In genomic region chr1:118960026-118960561, GRCh38 we compare ENCODE assay signal across 8 cellular contexts. TPM values are rescaled to one million over a fixed set of nuclear protein-coding genes. Genes with fewer than 3 reads are reported as not detected.
DNase-seq lines count a peak whose midpoint lies in the region; ATAC-seq and TF ChIP-seq lines count a peak whose summit lies in the region.

No MANE protein-coding gene starts in this region.

- H3K9ac ChIP-seq in OCI-LY3 (ENCODE audit: low read length), result no peak overlapping the region

- H3K79me2 ChIP-seq in OCI-LY3 (ENCODE audit: low read length), result no peaks in the 10 kb centered on the region

- H3K4me2 ChIP-seq in OCI-LY3 (ENCODE audit: low read length), result peak overlapping the region; percentile 70

- peaks cover 19% of the 10 kb centered on the region for H3K4me1 ChIP-seq in OCI-LY3 (ENCODE audit: low read length)
- peaks cover 72 to 74% of the 10 kb centered on the region in 2 donors for H3K4me1 ChIP-seq in gastrocnemius medialis
- no peaks in the 10 kb centered on the region for H3K4me1 ChIP-seq in esophagus squamous epithelium

- in situ Hi-C loops in gastrocnemius medialis (cut with MboI; ENCODE audit: low sequenced_read_pairs in 4 of 4), result loop anchor here in 1 of 4 donors (25.0 kb wide), 1 partner anchor 673 kb away; no protein-coding TSS in a partner anchor

- no peak overlapping the region for H2AFZ ChIP-seq in OCI-LY3 (ENCODE audit: low read depth, low read length)

- WGBS in esophagus squamous epithelium, 2 donors, result 31 to 51% methylated on average over 6 to 7 of the region's 7 CpGs

- H3K36me3 ChIP-seq in OCI-LY3 (replicated peaks; ENCODE audit: low read depth, low read length) (no peaks in the 10 kb centered on the region), gastrocnemius medialis (no peaks in the 10 kb centered on the region), esophagus squamous epithelium (no peaks in the 10 kb centered on the region)

- H3K27me3 ChIP-seq in OCI-LY3 (ENCODE audit: low read depth, low read length) (no peaks in the 10 kb centered on the region), gastrocnemius medialis (no peaks in the 10 kb centered on the region), esophagus squamous epithelium (peaks cover 0 to 56% (median 0%) of the 10 kb centered on the region in 4 donors)

- H3K27ac ChIP-seq in OCI-LY3 (ENCODE audit: low read length) (no peak overlapping the region), gastrocnemius medialis (peak overlapping the region; percentile 85 to 96 (median 94)), esophagus squamous epithelium (no peak overlapping the region), coronary artery (peak overlapping the region in 1 of 2 donors; percentile 9)

- no peaks in the 10 kb centered on the region for H4K20me1 ChIP-seq in OCI-LY3 (ENCODE audit: insufficient read depth, low read length)

- H3K4me3 ChIP-seq in OCI-LY3 (ENCODE audit: low read length) (peak overlapping the region; percentile 40; the same call in 1 of the 2 replicates), gastrocnemius medialis (peak overlapping the region in 1 of 4 donors; percentile 28), esophagus squamous epithelium (no peak overlapping the region), coronary artery (no peak overlapping the region)

- TF ChIP-seq CTCF in OCI-LY3 (IDR thresholded peaks at IDR 0.05; ENCODE audit: low read depth, low read length) (no peak), gastrocnemius medialis (IDR thresholded peaks at IDR 0.05 in 4 of 5, conservative IDR thresholded peaks at IDR 0.05 in 1 of 5) (no peak), esophagus squamous epithelium (IDR thresholded peaks at IDR 0.05) (no peak), coronary artery (IDR thresholded peaks at IDR 0.05) (no peak)

- peak; percentile 94 for ATAC-seq in HG03025 (IDR thresholded peaks at IDR 0.05; ENCODE audit: low FRiP score, unreplicated experiment)
- ATAC-seq in gastrocnemius medialis, result peak; percentile 21 to 26

- peak; percentile 56 to 73 for DNase-seq in gastrocnemius medialis
- no peak for DNase-seq in amniotic stem cell (lab: John Stamatoyannopoulos, UW)
- no peak for DNase-seq in stimulated activated CD4-positive, alpha-beta T cell treated with anti-CD3 and anti-CD28 coated beads, Interleukin-4, amount 100 ng/mL, for 4 hours
- DNase-seq in esophagus squamous epithelium (lab: John Stamatoyannopoulos, UW), result no peak
- no peak for DNase-seq in coronary artery (ENCODE audit: low spot score)

- peak; percentile 27 for TF ChIP-seq POLR2A in GM19099 (IDR thresholded peaks at IDR 0.05; ENCODE audit: extremely low read depth, insufficient read length, low read depth)
- no peak for TF ChIP-seq POLR2A in gastrocnemius medialis (IDR thresholded peaks at IDR 0.05)
- no peak for TF ChIP-seq POLR2A in esophagus squamous epithelium (IDR thresholded peaks at IDR 0.05)

- intact Hi-C loops in gastrocnemius medialis (cut with DNase I; ENCODE audit: low total_unique reads), result loop anchor here (1.0 to 10.0 kb wide), 4 partner anchors 11 to 1355 kb away; partner anchors contain the start of gene TENT5C
- intact Hi-C loops in esophagus squamous epithelium (cut with DNase I), result no loop called here

- H3K9me3 ChIP-seq in OCI-LY3 (ENCODE audit: insufficient read depth, low read length) (no peaks in the 10 kb centered on the region), gastrocnemius medialis (no peaks in the 10 kb centered on the region), esophagus squamous epithelium (no peaks in the 10 kb centered on the region)

RNA-seq across cellular contexts. Expression of gene TBX15, which starts 28.0 kb away (rescaled TPM):
- total RNA-seq in gastrocnemius medialis (100 to 1,000 TPM in 3 of 4 donors, 10 to 100 TPM in 1; 91.4 to 275 (median 245) TPM), esophagus squamous epithelium (under 1 TPM in 2 of 4 donors, not detected in 2; 0.15 to 0.19 TPM)

Comparison
In these comparisons a context has a peak if more than half of its experiments do, and no peak if none do; other contexts are left out.
1. H3K27ac ChIP-seq: peak in gastrocnemius medialis (4 of 4); none in OCI-LY3 (single experiment) and esophagus squamous epithelium (0 of 4).
2. DNase-seq: peak in gastrocnemius medialis (2 of 2); none in amniotic stem cell (single experiment), stimulated activated CD4-positive, alpha-beta T cell treated with anti-CD3 and anti-CD28 coated beads, Interleukin-4, amount 100 ng/mL, for 4 hours (0 of 2), esophagus squamous epithelium (single experiment) and coronary artery (single experiment).
3. RNA of gene TBX15, which starts 28.0 kb away (total RNA-seq): 91.4 to 275 TPM in gastrocnemius medialis; 0.15 to 0.19 TPM in esophagus squamous epithelium; every median in the first group is over 10 times any median in the second.